1 cellular context compared by ENCODE assay signal in genomic region chr6:33367009-33367714, GRCh38.
TF ChIP-seq lines count a peak whose summit lies in the region.

No MANE protein-coding gene starts in this region.

TF ChIP-seq in HepG2, 621 proteins besides CTCF, POLR2A, EP300 and RAD21:
- peak; percentile 87 for TF ChIP-seq ATF7 (IDR thresholded peaks at IDR 0.05)
- TF ChIP-seq ATF7 (CRISPR knock-in tag; IDR thresholded peaks at IDR 0.05), result no peak
- no peak for TF ChIP-seq SMAD3 (CRISPR knock-in tag; IDR thresholded peaks at IDR 0.05)
- no peak for TF ChIP-seq CENPX (CRISPR knock-in tag; IDR thresholded peaks at IDR 0.05)
- TF ChIP-seq CREB1 (IDR thresholded peaks at IDR 0.05), result peak; percentile 94
- no peak for TF ChIP-seq CREB1 (CRISPR knock-in tag; IDR thresholded peaks at IDR 0.05)
